Comparison of ENCODE assay signal across 8 cellular contexts in genomic region chr6:134295953-134296553, GRCh38. TPM values are rescaled to one million over a fixed set of nuclear protein-coding genes. Genes with fewer than 3 reads are reported as not detected.
DNase-seq lines count a peak whose midpoint lies in the region; ATAC-seq and TF ChIP-seq lines count a peak whose summit lies in the region.

No MANE protein-coding gene starts in this region.

- no peak overlapping the region for H3K4me3 ChIP-seq in body of pancreas
- no peak overlapping the region for H3K4me3 ChIP-seq in transverse colon
- no peak overlapping the region for H3K4me3 ChIP-seq in CD4-positive, alpha-beta memory T cell (ENCODE audit: low read length in 2 of 2)

- no peaks in the 10 kb centered on the region for H3K9me3 Mint-ChIP-seq in CD4-positive, alpha-beta memory T cell

- H3K27me3 ChIP-seq in body of pancreas = no peaks in the 10 kb centered on the region
- no peaks in the 10 kb centered on the region for H3K27me3 ChIP-seq in transverse colon
- H3K27me3 ChIP-seq in CD4-positive, alpha-beta memory T cell (ENCODE audit: insufficient read depth, low read length) = no peaks in the 10 kb centered on the region

- peak; percentile 99 for DNase-seq in A172 (ENCODE audit: low spot score)
- peak; percentile 99 for DNase-seq in M059J (ENCODE audit: low read depth)
- DNase-seq in body of pancreas = peak in 1 of 4 donors; percentile 64
- peak; percentile 82 for DNase-seq in kidney glomerular epithelial cell (lab: John Stamatoyannopoulos, UW)
- DNase-seq in transverse colon = no peak
- DNase-seq in CD4-positive, alpha-beta memory T cell = no peak
- DNase-seq in DMS153 treated with DMSO at 0.1 percent for 48 hours (lab: John Stamatoyannopoulos, UW; ENCODE audit: unreplicated experiment) = no peak

- no peak for TF ChIP-seq EP300 in transverse colon (IDR thresholded peaks at IDR 0.05; ENCODE audit: low read depth)

- TF ChIP-seq CTCF in body of pancreas (IDR thresholded peaks at IDR 0.05) = no peak
- no peak for TF ChIP-seq CTCF in transverse colon (IDR thresholded peaks at IDR 0.05)

- in situ Hi-C loops in transverse colon (cut with MboI; ENCODE audit: low pct_ligation_motif_present in 1 of 4, low pct_unique_long_range_greater_than_20kb in 1 of 4, low sequenced_read_pairs in 3 of 4) = no loop called here

- CTCF ChIA-PET in CD4-positive, alpha-beta memory T cell (lab: Charles Lee; ENCODE audit: partially characterized antibody) = no interaction called here

- H3K9me3 ChIP-seq in body of pancreas (no peaks in the 10 kb centered on the region), transverse colon (no peaks in the 10 kb centered on the region)
- H3K9me3 ChIP-seq in CD4-positive, alpha-beta memory T cell (ENCODE audit: control insufficient read depth in 1 of 2, low read length in 2 of 2) = no peaks in the 10 kb centered on the region

- intact Hi-C loops in body of pancreas (cut with DNase I) = no loop called here
- intact Hi-C loops in transverse colon (cut with DNase I; ENCODE audit: low total_unique reads) = no loop called here
- intact Hi-C loops in CD4-positive, alpha-beta memory T cell (cut with micrococcal nuclease) = no loop called here

- peak overlapping the region in 1 of 7 donors; percentile 25 for H3K27ac Mint-ChIP-seq in CD4-positive, alpha-beta memory T cell

- POLR2A ChIA-PET in CD4-positive, alpha-beta memory T cell (lab: Charles Lee; ENCODE audit: partially characterized antibody) = no interaction called here

- H3K27me3 Mint-ChIP-seq in CD4-positive, alpha-beta memory T cell = no peaks in the 10 kb centered on the region

- TF ChIP-seq POLR2A in body of pancreas (IDR thresholded peaks at IDR 0.05) (no peak), transverse colon (IDR thresholded peaks at IDR 0.05) (no peak)

- peak overlapping the region in 2 of 4 donors; percentile 14 to 74 for H3K27ac ChIP-seq in body of pancreas
- H3K27ac ChIP-seq in transverse colon = peak overlapping the region; percentile 21 to 61 (median 46)
- H3K27ac ChIP-seq in CD4-positive, alpha-beta memory T cell (ENCODE audit: low read depth, low read length) = no peak overlapping the region

- no peaks in the 10 kb centered on the region for H3K36me3 Mint-ChIP-seq in CD4-positive, alpha-beta memory T cell

- H3K36me3 ChIP-seq in body of pancreas (replicated peaks in 1 of 2; ENCODE audit: insufficient read depth in 1 of 2, low read depth in 2 of 2) = no peaks in the 10 kb centered on the region
- H3K36me3 ChIP-seq in transverse colon = no peaks in the 10 kb centered on the region
- H3K36me3 ChIP-seq in CD4-positive, alpha-beta memory T cell (ENCODE audit: insufficient read depth, low read length) = no peaks in the 10 kb centered on the region

- H3K4me3 Mint-ChIP-seq in CD4-positive, alpha-beta memory T cell = no peak overlapping the region

- peaks cover 0 to 4% (median 3%) of the 10 kb centered on the region in 4 donors for H3K4me1 Mint-ChIP-seq in CD4-positive, alpha-beta memory T cell

- ATAC-seq in GM21381 (IDR thresholded peaks at IDR 0.05; ENCODE audit: unreplicated experiment) (peak; percentile 83), body of pancreas (peak; percentile 63)

- WGBS in body of pancreas, 2 donors = 55 to 59% methylated on average over 6 of the region's 6 CpGs
- 49 to 60% methylated on average over 4 to 6 of the region's 6 CpGs for WGBS in transverse colon (ENCODE audit: low coverage in 1 of 2), 2 donors

- H3K4me1 ChIP-seq in body of pancreas = peaks cover 19% of the 10 kb centered on the region
- peaks cover 0 to 3% (median 0%) of the 10 kb centered on the region in 4 donors for H3K4me1 ChIP-seq in transverse colon
- H3K4me1 ChIP-seq in CD4-positive, alpha-beta memory T cell (ENCODE audit: insufficient read depth, low read length) = no peaks in the 10 kb centered on the region

RNA-seq across cellular contexts. Expression of gene SGK1, which starts 21.9 kb away (rescaled TPM):
- 161 and 209 TPM in 2 replicates for total RNA-seq in A172 (2014; rRNA removed; shearing (Covaris generic))
- 53.2 and 112 TPM in 2 replicates for total RNA-seq in M059J (2014; rRNA removed; shearing (Covaris generic))
- total RNA-seq in body of pancreas (100 to 1,000 TPM in 1 of 2 donors, 10 to 100 TPM in 1; 51.1 to 238 TPM), transverse colon (1,000 to 10,000 TPM in 2 of 4 donors, 100 to 1,000 TPM in 1, 10 to 100 TPM in 1; 46.2 to 1,239 (median 876) TPM)
- total RNA-seq in CD4-positive, alpha-beta memory T cell = 10 to 100 TPM; 14.3 to 16.0 TPM
- polyA plus RNA-seq in CD4-positive, alpha-beta memory T cell = 10 to 100 TPM in 1 of 2 donors, 1 to 10 TPM in 1; 5.8 to 46.9 TPM

Comparison
In these comparisons a context has a peak if more than half of its experiments do, and no peak if none do; other contexts are left out.
1. DNase-seq: peak in A172 (single experiment), M059J (single experiment) and kidney glomerular epithelial cell (single experiment); none in transverse colon (single experiment), CD4-positive, alpha-beta memory T cell (0 of 5) and DMS153 treated with DMSO at 0.1 percent for 48 hours (single experiment).